ENCODE assay signal across 11 cellular contexts in genomic region chr14:100066984-100067383, GRCh38. TPM values are rescaled to one million over a fixed set of nuclear protein-coding genes. Genes with fewer than 3 reads are reported as not detected.
DNase-seq lines count a peak whose midpoint lies in the region; ATAC-seq and TF ChIP-seq lines count a peak whose summit lies in the region.
"Had no signal": no experiment of that assay in that cellular context is flagged by ENCODE, and none has a peak within 500 bp of the region (broad histone marks: within the 10 kb centered on the region; RNA-seq: fewer than 3 reads in every experiment).

No MANE protein-coding gene starts in this region.

- H3K27ac ChIP-seq in esophagus muscularis mucosa (replicated peaks in 1 of 4) = peak overlapping the region in 1 of 4 donors; percentile 49
- H3K27ac ChIP-seq: neural progenitor cell had no signal

- H3K27ac Mint-ChIP-seq in activated CD4-positive, alpha-beta memory T cell treated with anti-CD3 and anti-CD28 coated beads, Interleukin-2, amount 10 ng/mL, durations not matched to agents 7 days and 5 days = peak overlapping the region; percentile 97
- H3K27ac Mint-ChIP-seq: neural progenitor cell had no signal

- peaks cover 50% of the 10 kb centered on the region for H3K4me1 Mint-ChIP-seq in activated CD4-positive, alpha-beta memory T cell treated with anti-CD3 and anti-CD28 coated beads, Interleukin-2, amount 10 ng/mL, durations not matched to agents 7 days and 5 days

- in situ Hi-C loops in GM13977 (cut with MboI; ENCODE audit: low pct_unique_long_range_greater_than_20kb, low sequenced_read_pairs, unreplicated experiment) = no loop called here

- peaks cover 94% of the 10 kb centered on the region for H3K4me1 ChIP-seq in mononuclear cell (ENCODE audit: insufficient read depth, low read length)
- peaks cover 3% of the 10 kb centered on the region for H3K4me1 ChIP-seq in mucosa of descending colon (ENCODE audit: low read depth)
- peaks cover 0 to 16% (median 8%) of the 10 kb centered on the region in 4 donors for H3K4me1 ChIP-seq in esophagus muscularis mucosa
- H3K4me1 ChIP-seq: neural progenitor cell had no signal

- H3K36me3 ChIP-seq in mucosa of descending colon (ENCODE audit: low read depth) (no peaks in the 10 kb centered on the region), esophagus muscularis mucosa (no peaks in the 10 kb centered on the region)
- H3K36me3 ChIP-seq: neural progenitor cell had no signal

- TF ChIP-seq POLR2A in esophagus muscularis mucosa (IDR thresholded peaks at IDR 0.05; ENCODE audit: low read depth) = no peak

- peak overlapping the region; percentile 86 for H3K4me3 Mint-ChIP-seq in activated CD4-positive, alpha-beta memory T cell treated with anti-CD3 and anti-CD28 coated beads, Interleukin-2, amount 10 ng/mL, durations not matched to agents 7 days and 5 days
- H3K4me3 Mint-ChIP-seq: neural progenitor cell had no signal

- H3K9me3 Mint-ChIP-seq in activated CD4-positive, alpha-beta memory T cell treated with anti-CD3 and anti-CD28 coated beads, Interleukin-2, amount 10 ng/mL, durations not matched to agents 7 days and 5 days = no peaks in the 10 kb centered on the region
- H3K9me3 Mint-ChIP-seq: neural progenitor cell had no signal

- H3K4me3 ChIP-seq in mononuclear cell (ENCODE audit: low read length) = peak overlapping the region; percentile 78
- H3K4me3 ChIP-seq in mucosa of descending colon = no peak overlapping the region
- peak overlapping the region in 1 of 4 donors; percentile 7 for H3K4me3 ChIP-seq in esophagus muscularis mucosa
- H3K4me3 ChIP-seq: neural progenitor cell had no signal

- H3K27me3 Mint-ChIP-seq in activated CD4-positive, alpha-beta memory T cell treated with anti-CD3 and anti-CD28 coated beads, Interleukin-2, amount 10 ng/mL, durations not matched to agents 7 days and 5 days = no peaks in the 10 kb centered on the region

- H3K9me3 ChIP-seq in mononuclear cell (ENCODE audit: low read depth, low read length) = no peaks in the 10 kb centered on the region
- H3K9me3 ChIP-seq in mucosa of descending colon = no peaks in the 10 kb centered on the region
- H3K9me3 ChIP-seq in esophagus muscularis mucosa = no peaks in the 10 kb centered on the region

- H3K27me3 ChIP-seq in mononuclear cell (ENCODE audit: insufficient read depth, low read length) (no peaks in the 10 kb centered on the region), esophagus muscularis mucosa (no peaks in the 10 kb centered on the region)
- H3K27me3 ChIP-seq: neural progenitor cell had no signal

- peak; percentile 59 for DNase-seq in stimulated activated CD4-positive, alpha-beta T cell treated with anti-CD3 and anti-CD28 coated beads, Interleukin-1b, Interleukin-23, amount 100 ng/mL, for 48 hours
- no peak for DNase-seq in stimulated activated CD4-positive, alpha-beta T cell treated with anti-CD3 and anti-CD28 coated beads, Interleukin-2, amount 100 ng/mL, for 48 hours
- peak; percentile 44 for DNase-seq in activated CD4-positive, alpha-beta memory T cell treated with anti-CD3 and anti-CD28 coated beads, Interleukin-2, amount 10 ng/mL, durations not matched to agents 7 days and 5 days
- DNase-seq in GM13977 (ENCODE audit: low spot score) = no peak
- DNase-seq in mucosa of descending colon = no peak
- DNase-seq in esophagus muscularis mucosa (ENCODE audit: extremely low spot score) = no peak
- DNase-seq: NCI-H446, SW 1271 had no signal

- ATAC-seq in HG03565 (IDR thresholded peaks at IDR 0.05; ENCODE audit: unreplicated experiment) (no peak), mucosa of descending colon (no peak)

- WGBS in esophagus muscularis mucosa = 72% methylated on average over 6 of the region's 10 CpGs

- CTCF ChIA-PET in activated CD4-positive, alpha-beta memory T cell treated with anti-CD3 and anti-CD28 coated beads, Interleukin-2, amount 10 ng/mL, durations not matched to agents 7 days and 5 days (lab: Charles Lee) = interaction anchor here (0.5 to 22.3 kb wide), 5 partner anchors 12 to 798 kb away, joined by 3 to 563 read pairs (median 42); no protein-coding TSS in a partner anchor

- POLR2A ChIA-PET in activated CD4-positive, alpha-beta memory T cell treated with anti-CD3 and anti-CD28 coated beads, Interleukin-2, amount 10 ng/mL, durations not matched to agents 7 days and 5 days (lab: Charles Lee) = interaction anchor here (0.8 to 58.4 kb wide), 10 partner anchors 6 to 1746 kb away, joined by 3 to 1586 read pairs (median 14); partner anchors contain the start of gene EVL

- no peak for TF ChIP-seq CTCF in GM13977 (IDR thresholded peaks at IDR 0.05; ENCODE audit: extremely low read depth, insufficient read depth, missing control alignments)
- no peak for TF ChIP-seq CTCF in mucosa of descending colon (IDR thresholded peaks at IDR 0.05)
- no peak for TF ChIP-seq CTCF in esophagus muscularis mucosa (IDR thresholded peaks at IDR 0.05)

- no peak for TF ChIP-seq EP300 in esophagus muscularis mucosa (IDR thresholded peaks at IDR 0.05)

- H3K36me3 Mint-ChIP-seq in activated CD4-positive, alpha-beta memory T cell treated with anti-CD3 and anti-CD28 coated beads, Interleukin-2, amount 10 ng/mL, durations not matched to agents 7 days and 5 days (ENCODE audit: low read depth) = peaks cover 58% of the 10 kb centered on the region
- H3K36me3 Mint-ChIP-seq: neural progenitor cell had no signal

- intact Hi-C loops in mucosa of descending colon (cut with DNase I, micrococcal nuclease) (no loop called here), esophagus muscularis mucosa (cut with DNase I) (no loop called here)

RNA-seq across cellular contexts. Expression of gene EVL, which starts 1.8 kb away (rescaled TPM):
- total RNA-seq in activated CD4-positive, alpha-beta memory T cell treated with anti-CD3 and anti-CD28 coated beads, Interleukin-2, amount 10 ng/mL, durations not matched to agents 7 days and 5 days = 100 to 1,000 TPM; 771 to 787 TPM
- 425 TPM for total RNA-seq in mononuclear cell
- 10 to 100 TPM; 32.0 to 42.8 (median 36.0) TPM for total RNA-seq in mucosa of descending colon
- 10 to 100 TPM; 27.0 to 43.9 (median 37.3) TPM for total RNA-seq in esophagus muscularis mucosa

Comparison
In these comparisons a context has a peak if more than half of its experiments do, and no peak if none do; other contexts are left out.
1. DNase-seq: peak in stimulated activated CD4-positive, alpha-beta T cell treated with anti-CD3 and anti-CD28 coated beads, Interleukin-1b, Interleukin-23, amount 100 ng/mL, for 48 hours (single experiment) and activated CD4-positive, alpha-beta memory T cell treated with anti-CD3 and anti-CD28 coated beads, Interleukin-2, amount 10 ng/mL, durations not matched to agents 7 days and 5 days (single experiment); none in stimulated activated CD4-positive, alpha-beta T cell treated with anti-CD3 and anti-CD28 coated beads, Interleukin-2, amount 100 ng/mL, for 48 hours (0 of 2), GM13977 (single experiment), mucosa of descending colon (0 of 3) and esophagus muscularis mucosa (single experiment).